Comparison of ENCODE assay signal across 20 cellular contexts in the genomic region with DNA sequence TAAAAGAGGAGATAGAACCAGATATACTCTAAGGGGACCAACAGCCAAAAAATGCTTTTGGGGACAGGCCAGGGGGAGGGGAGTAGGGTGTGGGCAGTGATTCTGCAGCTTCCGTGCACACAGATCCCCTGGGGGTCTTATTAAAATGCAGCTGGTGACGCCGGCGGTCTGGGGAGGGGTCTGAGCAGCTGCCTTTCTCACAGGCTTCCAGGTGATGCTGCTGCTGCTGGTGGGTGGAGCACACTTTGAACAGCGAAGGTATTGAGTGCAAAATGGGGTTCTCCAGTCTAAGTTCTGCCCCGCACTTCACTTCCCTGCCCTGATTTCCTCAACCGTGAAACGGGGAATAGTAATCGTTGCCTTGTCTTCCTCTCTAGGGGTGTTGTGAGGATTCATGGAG. TPM values are rescaled to one million over a fixed set of nuclear protein-coding genes. Genes with fewer than 3 reads are reported as not detected.
"Had no signal": no experiment of that assay in that cellular context is flagged by ENCODE, and none has a peak within 500 bp of the region (broad histone marks: within the 10 kb centered on the region; RNA-seq: fewer than 3 reads in every experiment).

No MANE protein-coding gene starts in this region.

- ATAC-seq: body of pancreas; stimulated activated effector memory CD8-positive, alpha-beta T cell treated with anti-CD3 and anti-CD28 coated beads, Interleukin-12 subunit alpha, Interleukin-12 subunit beta, amount 100 ng/mL, for 72 hours; stimulated activated naive CD8-positive, alpha-beta T cell treated with anti-CD3 and anti-CD28 coated beads, Interleukin-15, amount 100 ng/mL, for 72 hours had no signal

- DNase-seq: activated CD4-positive, alpha-beta memory T cell treated with anti-CD3 and anti-CD28 coated beads for 36 hours; activated CD4-positive, alpha-beta T cell treated with anti-CD3 and anti-CD28 coated beads for 4 hours; activated CD4-positive, CD25-positive, alpha-beta regulatory T cell; activated effector memory CD4-positive, alpha-beta T cell treated with anti-CD3 and anti-CD28 coated beads, Interleukin-2, amount 50 U/mL, for 16 hours; activated T-cell treated with anti-CD3 and anti-CD28 coated beads, Interleukin-2, amount 50 U/mL, for 48 hours; anterior cingulate cortex; body of pancreas; erythroblast; head of caudate nucleus; posterior cingulate gyrus; right lobe of liver; stimulated activated CD4-positive, alpha-beta T cell treated with anti-CD3 and anti-CD28 coated beads, Interleukin-2, amount 100 ng/mL, for 24 hours; stimulated activated naive CD8-positive, alpha-beta T cell treated with anti-CD3 and anti-CD28 coated beads, Interleukin-15, amount 100 ng/mL, for 72 hours; T1000; tibial artery; uterus had no signal

- H3K4me3 Mint-ChIP-seq: activated CD4-positive, alpha-beta memory T cell treated with anti-CD3 and anti-CD28 coated beads for 36 hours; activated naive CD4-positive, alpha-beta T cell treated with anti-CD3 and anti-CD28 coated beads, Interleukin-2, amount 50 U/mL, for 24 hours; natural killer cell treated with Interleukin-12 subunit alpha and Interleukin-12 subunit beta and Interleukin-15 and Interleukin-18, amount 100 ng/mL, for 72 hours; stimulated activated effector memory CD8-positive, alpha-beta T cell treated with anti-CD3 and anti-CD28 coated beads, Interleukin-12 subunit alpha, Interleukin-12 subunit beta, amount 100 ng/mL, for 72 hours; stimulated activated naive CD8-positive, alpha-beta T cell treated with anti-CD3 and anti-CD28 coated beads, Interleukin-15, amount 100 ng/mL, for 72 hours had no signal

- H3K27me3 Mint-ChIP-seq: activated CD4-positive, alpha-beta memory T cell treated with anti-CD3 and anti-CD28 coated beads for 36 hours; activated naive CD4-positive, alpha-beta T cell treated with anti-CD3 and anti-CD28 coated beads, Interleukin-2, amount 50 U/mL, for 24 hours; natural killer cell treated with Interleukin-12 subunit alpha and Interleukin-12 subunit beta and Interleukin-15 and Interleukin-18, amount 100 ng/mL, for 72 hours; stimulated activated naive CD8-positive, alpha-beta T cell treated with anti-CD3 and anti-CD28 coated beads, Interleukin-15, amount 100 ng/mL, for 72 hours had no signal

- H3K4me1 Mint-ChIP-seq: activated naive CD4-positive, alpha-beta T cell treated with anti-CD3 and anti-CD28 coated beads, Interleukin-2, amount 50 U/mL, for 24 hours; stimulated activated effector memory CD8-positive, alpha-beta T cell treated with anti-CD3 and anti-CD28 coated beads, Interleukin-12 subunit alpha, Interleukin-12 subunit beta, amount 100 ng/mL, for 72 hours; stimulated activated naive CD8-positive, alpha-beta T cell treated with anti-CD3 and anti-CD28 coated beads, Interleukin-15, amount 100 ng/mL, for 72 hours had no signal

- H3K27ac Mint-ChIP-seq: activated CD4-positive, alpha-beta memory T cell treated with anti-CD3 and anti-CD28 coated beads for 36 hours; activated naive CD4-positive, alpha-beta T cell treated with anti-CD3 and anti-CD28 coated beads, Interleukin-2, amount 50 U/mL, for 24 hours; natural killer cell treated with Interleukin-12 subunit alpha and Interleukin-12 subunit beta and Interleukin-15 and Interleukin-18, amount 100 ng/mL, for 72 hours; stimulated activated naive CD8-positive, alpha-beta T cell treated with anti-CD3 and anti-CD28 coated beads, Interleukin-15, amount 100 ng/mL, for 72 hours had no signal

- H3K36me3 Mint-ChIP-seq: activated CD4-positive, alpha-beta memory T cell treated with anti-CD3 and anti-CD28 coated beads for 36 hours; activated naive CD4-positive, alpha-beta T cell treated with anti-CD3 and anti-CD28 coated beads, Interleukin-2, amount 50 U/mL, for 24 hours; natural killer cell treated with Interleukin-12 subunit alpha and Interleukin-12 subunit beta and Interleukin-15 and Interleukin-18, amount 100 ng/mL, for 72 hours; stimulated activated effector memory CD8-positive, alpha-beta T cell treated with anti-CD3 and anti-CD28 coated beads, Interleukin-12 subunit alpha, Interleukin-12 subunit beta, amount 100 ng/mL, for 72 hours had no signal

- H3K9me3 Mint-ChIP-seq: activated CD4-positive, alpha-beta memory T cell treated with anti-CD3 and anti-CD28 coated beads for 36 hours; activated naive CD4-positive, alpha-beta T cell treated with anti-CD3 and anti-CD28 coated beads, Interleukin-2, amount 50 U/mL, for 24 hours; natural killer cell treated with Interleukin-12 subunit alpha and Interleukin-12 subunit beta and Interleukin-15 and Interleukin-18, amount 100 ng/mL, for 72 hours; stimulated activated effector memory CD8-positive, alpha-beta T cell treated with anti-CD3 and anti-CD28 coated beads, Interleukin-12 subunit alpha, Interleukin-12 subunit beta, amount 100 ng/mL, for 72 hours; stimulated activated naive CD8-positive, alpha-beta T cell treated with anti-CD3 and anti-CD28 coated beads, Interleukin-15, amount 100 ng/mL, for 72 hours had no signal

RNA-seq across cellular contexts. Expression of a gene that starts 46.4 kb away (rescaled TPM):
- total RNA-seq: T-helper 1 cell treated with Interleukin-12 subunit alpha and Interleukin-12 subunit beta and Interleukin-4 antibody, amounts not matched to agents 30 ng/mL and 1 ng/mL, for 36 hours had no signal
